In genomic region chr15:74754593-74755215, GRCh38 we compare ENCODE assay signal across 36 cellular contexts. TPM values are rescaled to one million over a fixed set of nuclear protein-coding genes. Genes with fewer than 3 reads are reported as not detected.
"Had no signal": no experiment of that assay in that cellular context is flagged by ENCODE, and none has a peak within 500 bp of the region (broad histone marks: within the 10 kb centered on the region; RNA-seq: fewer than 3 reads in every experiment).

No MANE protein-coding gene starts in this region.

- H3K4me1 Mint-ChIP-seq: activated B cell treated with CpG ODN at 0.5 μM for 24 hours; activated naive CD8-positive, alpha-beta T cell treated with anti-CD3 and anti-CD28 coated beads, Interleukin-2, amount 10 ng/mL, durations not matched to agents 7 days and 5 days; brain; T-helper 17 cell had no signal

- H3K27me3 ChIP-seq: ascending aorta, hepatocyte, pancreas, right atrium auricular region had no signal

- H3K27ac ChIP-seq: ascending aorta, gastroesophageal sphincter, hepatocyte, pancreas, psoas muscle, right atrium auricular region, suprapubic skin, tibial artery had no signal

- H3K9me3 Mint-ChIP-seq: activated B cell treated with CpG ODN at 0.5 μM for 24 hours; activated CD8-positive, alpha-beta T cell treated with anti-CD3 and anti-CD28 coated beads for 36 hours; activated naive CD8-positive, alpha-beta T cell treated with anti-CD3 and anti-CD28 coated beads, Interleukin-2, amount 10 ng/mL, durations not matched to agents 7 days and 5 days; effector memory CD8-positive, alpha-beta T cell; natural killer cell treated with Interleukin-12 subunit alpha and Interleukin-12 subunit beta and Interleukin-15 and Interleukin-18, amount 100 ng/mL, for 72 hours had no signal

- H3K27ac Mint-ChIP-seq: activated B cell treated with CpG ODN at 0.5 μM for 24 hours; activated CD8-positive, alpha-beta T cell treated with anti-CD3 and anti-CD28 coated beads for 36 hours; activated naive CD8-positive, alpha-beta T cell treated with anti-CD3 and anti-CD28 coated beads, Interleukin-2, amount 10 ng/mL, durations not matched to agents 7 days and 5 days; brain; effector memory CD8-positive, alpha-beta T cell; natural killer cell treated with Interleukin-12 subunit alpha and Interleukin-12 subunit beta and Interleukin-15 and Interleukin-18, amount 100 ng/mL, for 72 hours; T-helper 17 cell had no signal

- DNase-seq: activated B cell treated with CpG ODN at 0.5 μM for 24 hours; activated CD4-positive, alpha-beta T cell treated with anti-CD3 and anti-CD28 coated beads, Interleukin-2, amount 50 U/mL, for 1 hour; activated CD8-positive, alpha-beta T cell treated with anti-CD3 and anti-CD28 coated beads for 36 hours; activated naive CD4-positive, alpha-beta T cell treated with Interleukin-2 at 50 U/mL for 16 hours; activated naive CD8-positive, alpha-beta T cell treated with anti-CD3 and anti-CD28 coated beads, Interleukin-2, amount 10 ng/mL, durations not matched to agents 7 days and 5 days; activated T-cell treated with anti-CD3 and anti-CD28 coated beads, Interleukin-2, amount 50 U/mL, for 48 hours; cortex of kidney; effector memory CD8-positive, alpha-beta T cell; islet precursor cell; left ventricle myocardium superior; mucosa of descending colon; pancreas; stimulated activated CD4-positive, alpha-beta T cell treated with anti-CD3 and anti-CD28 coated beads, Interleukin-15, amount 100 ng/mL, for 24 hours; stimulated activated CD4-positive, alpha-beta T cell treated with anti-CD3 and anti-CD28 coated beads, Interleukin-2, amount 100 ng/mL, for 24 hours; stimulated activated naive CD4-positive, alpha-beta T cell; T-helper 17 cell; T1000; tibial artery had no signal

- ATAC-seq: activated CD8-positive, alpha-beta T cell treated with anti-CD3 and anti-CD28 coated beads for 36 hours; effector memory CD8-positive, alpha-beta T cell; gastroesophageal sphincter; left ventricle myocardium superior; mucosa of descending colon; pancreas; psoas muscle; T-helper 17 cell had no signal

- H3K4me3 ChIP-seq: ascending aorta, gastroesophageal sphincter, hepatocyte, mucosa of descending colon, pancreas, psoas muscle, right atrium auricular region, smooth muscle cell, suprapubic skin, tibial artery had no signal

- H3K36me3 Mint-ChIP-seq: activated naive CD8-positive, alpha-beta T cell treated with anti-CD3 and anti-CD28 coated beads, Interleukin-2, amount 10 ng/mL, durations not matched to agents 7 days and 5 days; brain; natural killer cell treated with Interleukin-12 subunit alpha and Interleukin-12 subunit beta and Interleukin-15 and Interleukin-18, amount 100 ng/mL, for 72 hours had no signal

- H3K9me3 ChIP-seq: ascending aorta, gastroesophageal sphincter, mucosa of descending colon, pancreas, psoas muscle, right atrium auricular region, suprapubic skin, tibial artery had no signal

- H3K4me3 Mint-ChIP-seq: activated B cell treated with CpG ODN at 0.5 μM for 24 hours; activated CD8-positive, alpha-beta T cell treated with anti-CD3 and anti-CD28 coated beads for 36 hours; activated naive CD8-positive, alpha-beta T cell treated with anti-CD3 and anti-CD28 coated beads, Interleukin-2, amount 10 ng/mL, durations not matched to agents 7 days and 5 days; brain; effector memory CD8-positive, alpha-beta T cell; natural killer cell treated with Interleukin-12 subunit alpha and Interleukin-12 subunit beta and Interleukin-15 and Interleukin-18, amount 100 ng/mL, for 72 hours; T-helper 17 cell had no signal

- H3K4me1 ChIP-seq: ascending aorta, gastroesophageal sphincter, pancreas, psoas muscle, right atrium auricular region, suprapubic skin, tibial artery had no signal

- H3K36me3 ChIP-seq: ascending aorta, gastroesophageal sphincter, pancreas, right atrium auricular region, suprapubic skin, tibial artery had no signal

- FAIRE-seq: endothelial cell of umbilical vein, pancreas had no signal

- H3K27me3 Mint-ChIP-seq: activated CD8-positive, alpha-beta T cell treated with anti-CD3 and anti-CD28 coated beads for 36 hours; natural killer cell treated with Interleukin-12 subunit alpha and Interleukin-12 subunit beta and Interleukin-15 and Interleukin-18, amount 100 ng/mL, for 72 hours had no signal

RNA-seq across cellular contexts. Expression of gene CYP1A2, which starts 6.1 kb away (rescaled TPM):
- total RNA-seq: activated CD8-positive, alpha-beta T cell treated with anti-CD3 and anti-CD28 coated beads for 36 hours; activated naive CD8-positive, alpha-beta T cell treated with anti-CD3 and anti-CD28 coated beads, Interleukin-2, amount 10 ng/mL, durations not matched to agents 7 days and 5 days; ascending aorta; cardiac septum; cerebellum; endothelial cell of umbilical vein; fibroblast of lung; fibroblast of villous mesenchyme; gastroesophageal sphincter; hepatocyte; left ventricle myocardium superior; lung microvascular endothelial cell; mesenteric fat pad; mucosa of descending colon; myocyte; natural killer cell treated with Interleukin-12 subunit alpha and Interleukin-12 subunit beta and Interleukin-15 and Interleukin-18, amount 100 ng/mL, for 72 hours; psoas muscle; right atrium auricular region; smooth muscle cell; suprapubic skin; T-helper 17 cell; ureter had no signal
- polyA plus RNA-seq: endothelial cell of umbilical vein, fibroblast of lung, pancreas, smooth muscle cell had no signal

RNA-seq across cellular contexts. Expression of gene CYP1A1, which starts 29.4 kb away (rescaled TPM):
- total RNA-seq: fibroblast of villous mesenchyme, myocyte, ureter had no signal
- polyA plus RNA-seq: fibroblast of lung had no signal

RNA-seq across cellular contexts. Expression of gene LMAN1L, which starts 57.9 kb away (rescaled TPM):
- total RNA-seq: ascending aorta, endothelial cell of umbilical vein, fibroblast of lung, fibroblast of villous mesenchyme, hepatocyte, lung microvascular endothelial cell, mesenteric fat pad, myocyte, smooth muscle cell, ureter had no signal
- polyA plus RNA-seq: endothelial cell of umbilical vein, fibroblast of lung, hepatocyte, pancreas, psoas muscle, smooth muscle cell had no signal
